1 cellular context compared by ENCODE assay signal in genomic region chr1:61299468-61299867, GRCh38.
TF ChIP-seq lines count a peak whose summit lies in the region.

No MANE protein-coding gene starts in this region.

TF ChIP-seq in endothelial cell of umbilical vein, 7 proteins besides CTCF, POLR2A, EP300 and RAD21 (continued from another document):
- TF ChIP-seq MAX (IDR thresholded peaks at IDR 0.05; ENCODE audit: insufficient read depth, insufficient read length) (no peak), EZH2 (IDR thresholded peaks at IDR 0.05; ENCODE audit: borderline replicate concordance, low read depth, low read length, severe bottlenecking) (no peak), POLR2AphosphoS5 (IDR thresholded peaks at IDR 0.05; ENCODE audit: insufficient read depth, low read depth, low read length) (no peak), MYC (IDR thresholded peaks at IDR 0.05; ENCODE audit: low read depth, low read length) (no peak), FOS (IDR thresholded peaks at IDR 0.05; ENCODE audit: borderline replicate concordance, insufficient read depth, low read length) (no peak), GATA2 (IDR thresholded peaks at IDR 0.05; ENCODE audit: insufficient read depth, insufficient read length, low read depth, low read length) (no peak)
TF ChIP-seq in endothelial cell of umbilical vein: peak in this region for 0.
